In genomic region chr12:1107669-1108068, GRCh38 we compare ENCODE assay signal across 1 cellular context.
TF ChIP-seq lines count a peak whose summit lies in the region.

No MANE protein-coding gene starts in this region.

TF ChIP-seq in GM23338, 12 proteins besides CTCF, POLR2A, EP300 and RAD21:
- TF ChIP-seq ZNF462 (CRISPR knock-in tag; IDR thresholded peaks at IDR 0.05) (no peak), EZH2phosphoT487 (IDR thresholded peaks at IDR 0.05; ENCODE audit: unreplicated experiment) (no peak)
